ENCODE assay signal across 30 cellular contexts in genomic region chr1:61865646-61866220, GRCh38.
DNase-seq lines count a peak whose midpoint lies in the region; ATAC-seq and TF ChIP-seq lines count a peak whose summit lies in the region.
"Had no signal": no experiment of that assay in that cellular context is flagged by ENCODE, and none has a peak within 500 bp of the region (broad histone marks: within the 10 kb centered on the region; RNA-seq: fewer than 3 reads in every experiment).

No MANE protein-coding gene starts in this region.

- H3K27ac ChIP-seq in C4-2B, result peak overlapping the region; percentile 43
- H3K27ac ChIP-seq: gastroesophageal sphincter, sigmoid colon had no signal

- ATAC-seq in GM18867 (IDR thresholded peaks at IDR 0.05; ENCODE audit: unreplicated experiment) (peak; percentile 96), HG03175 (IDR thresholded peaks at IDR 0.05; ENCODE audit: unreplicated experiment) (peak; percentile 70), HG03108 (IDR thresholded peaks at IDR 0.05; ENCODE audit: unreplicated experiment) (no peak), GM18505 (IDR thresholded peaks at IDR 0.05; ENCODE audit: unreplicated experiment) (no peak)
- ATAC-seq: gastroesophageal sphincter, K562, mucosa of descending colon, natural killer cell, Panc1 had no signal

- TF ChIP-seq CTCF in C4-2B (conservative IDR thresholded peaks at IDR 0.05), result no peak

- DNase-seq in germinal center (ENCODE audit: low spot score) (peak; percentile 8), NCI-H2081 (lab: John Stamatoyannopoulos, UW) (no peak), RPMI8226 (no peak)
- DNase-seq: activated B cell treated with CpG ODN at 0.5 μM for 24 hours; activated CD4-positive, alpha-beta T cell treated with anti-CD3 and anti-CD28 coated beads, Interleukin-2, amount 50 U/mL, for 1 hour; activated gamma-delta T cell treated with Interleukin-2 at 50 U/mL for 16 hours; activated naive CD8-positive, alpha-beta T cell treated with anti-CD3 and anti-CD28 coated beads, Interleukin-2, amount 10 ng/mL, durations not matched to agents 7 days and 5 days; activated T-cell treated with anti-CD3 and anti-CD28 coated beads, Interleukin-2, amount 50 U/mL, for 24 hours; aorta; DMS153; H7; hypothalamus; mucosa of descending colon; natural killer cell; NCI-H1105 treated with DMSO at 0.1 percent for 48 hours; NCI-H187 treated with DMSO at 0.1 percent for 48 hours; NCI-H524 treated with DMSO at 0.1 percent for 48 hours; nucleus accumbens; sigmoid colon; stimulated activated CD4-positive, alpha-beta T cell treated with anti-CD3 and anti-CD28 coated beads, Interleukin-4, amount 100 ng/mL, for 1 hour; T-helper 1 cell; trophoblast cell had no signal

- TF ChIP-seq POLR2A in GM18505 (IDR thresholded peaks at IDR 0.05; ENCODE audit: borderline replicate concordance, extremely low read depth, insufficient read depth, insufficient read length), result no peak

Comparison
In these comparisons a context has a peak if more than half of its experiments do, and no peak if none do; other contexts are left out.
1. ATAC-seq: peak in GM18867 (single experiment) and HG03175 (single experiment); none in HG03108 (single experiment) and GM18505 (single experiment).